Comparison of ENCODE assay signal across 23 cellular contexts in genomic region chr1:176670853-176671252, GRCh38.
DNase-seq lines count a peak whose midpoint lies in the region; ATAC-seq, FAIRE-seq and TF ChIP-seq lines count a peak whose summit lies in the region.
"Had no signal": no experiment of that assay in that cellular context is flagged by ENCODE, and none has a peak within 500 bp of the region (broad histone marks: within the 10 kb centered on the region; RNA-seq: fewer than 3 reads in every experiment).

No MANE protein-coding gene starts in this region.

- no peaks in the 10 kb centered on the region for H3K27me3 Mint-ChIP-seq in endodermal cell (ENCODE audit: insufficient read depth)
- H3K27me3 Mint-ChIP-seq: B cell; CD4-positive, alpha-beta T cell had no signal

- no peaks in the 10 kb centered on the region for H3K9me3 Mint-ChIP-seq in endodermal cell
- H3K9me3 Mint-ChIP-seq: CD4-positive, alpha-beta T cell had no signal

- no peak overlapping the region for H3K4me3 ChIP-seq in OCI-LY3 (ENCODE audit: low read length)
- no peak overlapping the region for H3K4me3 ChIP-seq in endodermal cell (ENCODE audit: low read length)
- no peak overlapping the region for H3K4me3 ChIP-seq in pancreas
- H3K4me3 ChIP-seq: GM12878, K562 had no signal

- H3K27me3 ChIP-seq in OCI-LY3 (ENCODE audit: low read depth, low read length) (peaks cover 9% of the 10 kb centered on the region; the same call in 1 of the 2 replicates), endodermal cell (ENCODE audit: control insufficient read depth, insufficient read depth, low read length, poor library complexity, severe bottlenecking) (no peaks in the 10 kb centered on the region), pancreas (no peaks in the 10 kb centered on the region)

- intact Hi-C loops in pancreas (cut with DNase I): no loop called here

- no peak overlapping the region for H3K27ac Mint-ChIP-seq in endodermal cell
- H3K27ac Mint-ChIP-seq: B cell; CD4-positive, alpha-beta T cell had no signal

- no peak overlapping the region for H3K4me3 Mint-ChIP-seq in endodermal cell
- H3K4me3 Mint-ChIP-seq: B cell; CD4-positive, alpha-beta T cell had no signal

- no peaks in the 10 kb centered on the region for H3K36me3 Mint-ChIP-seq in endodermal cell (ENCODE audit: low read depth)

- H2AFZ ChIP-seq in OCI-LY3 (ENCODE audit: low read depth, low read length): no peak overlapping the region

- H3K4me1 Mint-ChIP-seq in endodermal cell: no peaks in the 10 kb centered on the region
- H3K4me1 Mint-ChIP-seq: B cell had no signal

- no peak overlapping the region for H3K27ac ChIP-seq in OCI-LY3 (ENCODE audit: low read length)
- H3K27ac ChIP-seq in endodermal cell (ENCODE audit: low read depth, low read length): no peak overlapping the region
- peak overlapping the region in 3 of 4 donors; percentile 14 to 81 (median 79) for H3K27ac ChIP-seq in pancreas

- H3K4me1 ChIP-seq in OCI-LY3 (ENCODE audit: low read length) (no peaks in the 10 kb centered on the region), endodermal cell (ENCODE audit: control insufficient read depth, insufficient read depth, low read length) (no peaks in the 10 kb centered on the region), pancreas (peaks cover 0 to 14% (median 7%) of the 10 kb centered on the region in 3 donors)
- H3K4me1 ChIP-seq: Caco-2 had no signal

- H3K36me3 ChIP-seq in OCI-LY3 (replicated peaks; ENCODE audit: low read depth, low read length) (no peaks in the 10 kb centered on the region), endodermal cell (ENCODE audit: control insufficient read depth, insufficient read depth, low read length) (no peaks in the 10 kb centered on the region), pancreas (no peaks in the 10 kb centered on the region)

- FAIRE-seq in pancreas (lab: Jason Lieb, UNC): no peak
- FAIRE-seq: GM12878, K562 had no signal

- H3K79me2 ChIP-seq in OCI-LY3 (ENCODE audit: low read length): no peaks in the 10 kb centered on the region

- DNase-seq in NOMO-1 treated with DMSO at 0.1 percent for 48 hours (lab: John Stamatoyannopoulos, UW; ENCODE audit: unreplicated experiment) (peak; percentile 11), NOMO-1 (lab: John Stamatoyannopoulos, UW; ENCODE audit: unreplicated experiment in 2 of 2) (no peak), endodermal cell (peak; percentile 61), pancreas (peak; percentile 71 to 90 (median 80)), KBM-7 (no peak), CD1c-positive myeloid dendritic cell (ENCODE audit: extremely low spot score) (no peak), middle frontal gyrus (ENCODE audit: extremely low spot score, low spot score) (no peak)
- DNase-seq: Caco-2; CD4-positive, alpha-beta T cell; DMS153; EL; GOT3; NCI-H1417; NCI-H187; NCI-H2107; NCI-H345; NCI-H524 treated with DMSO at 0.1 percent for 48 hours; OCI-M1; SHP77 treated with DMSO at 0.1 percent for 48 hours had no signal

- H3K9me3 ChIP-seq in OCI-LY3 (ENCODE audit: insufficient read depth, low read length) (no peaks in the 10 kb centered on the region), endodermal cell (ENCODE audit: control insufficient read depth, low read length) (no peaks in the 10 kb centered on the region), pancreas (no peaks in the 10 kb centered on the region)
- H3K9me3 ChIP-seq: Caco-2 had no signal

- peak; percentile 41; the same call in 1 of the 2 replicates for TF ChIP-seq CTCF in OCI-LY3 (IDR thresholded peaks at IDR 0.05; ENCODE audit: low read depth, low read length)
- TF ChIP-seq CTCF in endodermal cell (conservative IDR thresholded peaks at IDR 0.05): peak; percentile 72
- no peak for TF ChIP-seq CTCF in pancreas (IDR thresholded peaks at IDR 0.05)

- in situ Hi-C loops in KBM-7 (cut with MboI; ENCODE audit: low pct_unique_long_range_greater_than_20kb, low sequenced_read_pairs): no loop called here

- WGBS in endodermal cell (ENCODE audit: insufficient coverage in 1 of 2, insufficient read length in 1 of 2), 2 experiments: 75 to 85% methylated on average over 2 to 3 of the region's 3 CpGs
- WGBS in pancreas, 2 donors: 25 to 32% methylated on average over 3 of the region's 3 CpGs

- H3K4me2 ChIP-seq in OCI-LY3 (ENCODE audit: low read length): no peak overlapping the region

- H3K9ac ChIP-seq in OCI-LY3 (ENCODE audit: low read length): no peak overlapping the region
- no peak overlapping the region for H3K9ac ChIP-seq in endodermal cell (ENCODE audit: extremely low read depth, low read length, poor library complexity, severe bottlenecking)

- H4K20me1 ChIP-seq in OCI-LY3 (ENCODE audit: insufficient read depth, low read length): no peaks in the 10 kb centered on the region

- peak; percentile 97 to 100 (median 98) for ATAC-seq in pancreas
- ATAC-seq: GM12878, K562 had no signal

Comparison
In these comparisons a context has a peak if more than half of its experiments do, and no peak if none do; other contexts are left out.
1. DNase-seq: peak in NOMO-1 treated with DMSO at 0.1 percent for 48 hours (single experiment), endodermal cell (single experiment) and pancreas (6 of 6); none in NOMO-1 (0 of 2), KBM-7 (single experiment), CD1c-positive myeloid dendritic cell (single experiment) and middle frontal gyrus (single experiment).
2. H3K27ac ChIP-seq: peak in pancreas (3 of 4); none in OCI-LY3 (single experiment) and endodermal cell (single experiment).
3. CTCF ChIP-seq: peak in OCI-LY3 (single experiment) and endodermal cell (single experiment); none in pancreas (0 of 4).